ENCODE assay signal across 19 cellular contexts in the genomic region with DNA sequence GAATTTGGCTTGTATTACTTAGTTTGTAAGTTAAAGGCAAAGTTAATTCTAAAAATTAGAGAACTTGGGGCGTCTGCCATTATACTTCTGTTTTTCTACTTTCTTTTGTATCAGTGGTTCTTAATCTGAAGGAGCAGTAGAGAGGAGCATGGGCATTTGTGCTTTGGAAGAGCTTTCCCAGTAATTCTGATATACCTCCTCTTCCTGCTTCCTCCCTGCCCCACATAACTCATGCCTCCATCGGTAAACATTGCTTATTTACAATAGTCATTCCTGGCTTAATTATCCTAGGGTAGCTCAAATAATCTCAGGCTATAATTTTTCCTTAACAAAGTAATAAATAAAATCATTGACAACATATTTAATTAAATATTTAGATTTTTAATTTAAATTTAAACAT. TPM values are rescaled to one million over a fixed set of nuclear protein-coding genes. Genes with fewer than 3 reads are reported as not detected.
"Had no signal": no experiment of that assay in that cellular context is flagged by ENCODE, and none has a peak within 500 bp of the region (broad histone marks: within the 10 kb centered on the region; RNA-seq: fewer than 3 reads in every experiment).

No MANE protein-coding gene starts in this region.

- H3K36me3 ChIP-seq: breast epithelium, pancreas, sigmoid colon, spleen, thoracic aorta, upper lobe of right lung had no signal

- H3K4me3 ChIP-seq: breast epithelium, lung, pancreas, sigmoid colon, spleen, thoracic aorta, upper lobe of right lung had no signal

- H3K4me1 ChIP-seq: breast epithelium, pancreas, spleen, upper lobe of right lung had no signal

- FAIRE-seq: frontal cortex, pancreas had no signal

- ATAC-seq: activated T-helper 17 cell treated with anti-CD3 and anti-CD28 coated beads, Interleukin-2, amount 50 U/mL, for 72 hours; pancreas; upper lobe of right lung had no signal

- H3K9me3 ChIP-seq: breast epithelium, pancreas, sigmoid colon, spleen, thoracic aorta, upper lobe of right lung had no signal

- DNase-seq: activated CD4-positive, CD25-positive, alpha-beta regulatory T cell treated with anti-CD3 and anti-CD28 coated beads, Interleukin-2, amount 50 U/mL, for 72 hours; activated naive CD4-positive, alpha-beta T cell treated with Interleukin-2 at 50 U/mL for 16 hours; anterior cingulate cortex; dermis blood vessel endothelial cell; head of caudate nucleus; midbrain; pancreas; sigmoid colon; spleen; T1000; upper lobe of right lung had no signal

- H3K27me3 ChIP-seq: breast epithelium, pancreas, sigmoid colon, spleen, upper lobe of right lung had no signal

- H3K27ac ChIP-seq: pancreas, sigmoid colon, spleen, thoracic aorta, upper lobe of right lung had no signal

RNA-seq across cellular contexts. Expression of a gene that starts 37.1 kb away (rescaled TPM):
- total RNA-seq: epithelial cell of proximal tubule had no signal

RNA-seq across cellular contexts. Expression of a gene that starts 42.1 kb away (rescaled TPM):
- total RNA-seq: activated T-helper 17 cell treated with anti-CD3 and anti-CD28 coated beads, Interleukin-2, amount 50 U/mL, for 72 hours; chondrocyte; dermis blood vessel endothelial cell; epithelial cell of proximal tubule; lung; myocyte; pancreas; sigmoid colon; spleen; thoracic aorta; upper lobe of right lung had no signal
- polyA plus RNA-seq: lung, pancreas, sigmoid colon, spleen had no signal
